ENCODE assay signal across 10 cellular contexts in the genomic region with DNA sequence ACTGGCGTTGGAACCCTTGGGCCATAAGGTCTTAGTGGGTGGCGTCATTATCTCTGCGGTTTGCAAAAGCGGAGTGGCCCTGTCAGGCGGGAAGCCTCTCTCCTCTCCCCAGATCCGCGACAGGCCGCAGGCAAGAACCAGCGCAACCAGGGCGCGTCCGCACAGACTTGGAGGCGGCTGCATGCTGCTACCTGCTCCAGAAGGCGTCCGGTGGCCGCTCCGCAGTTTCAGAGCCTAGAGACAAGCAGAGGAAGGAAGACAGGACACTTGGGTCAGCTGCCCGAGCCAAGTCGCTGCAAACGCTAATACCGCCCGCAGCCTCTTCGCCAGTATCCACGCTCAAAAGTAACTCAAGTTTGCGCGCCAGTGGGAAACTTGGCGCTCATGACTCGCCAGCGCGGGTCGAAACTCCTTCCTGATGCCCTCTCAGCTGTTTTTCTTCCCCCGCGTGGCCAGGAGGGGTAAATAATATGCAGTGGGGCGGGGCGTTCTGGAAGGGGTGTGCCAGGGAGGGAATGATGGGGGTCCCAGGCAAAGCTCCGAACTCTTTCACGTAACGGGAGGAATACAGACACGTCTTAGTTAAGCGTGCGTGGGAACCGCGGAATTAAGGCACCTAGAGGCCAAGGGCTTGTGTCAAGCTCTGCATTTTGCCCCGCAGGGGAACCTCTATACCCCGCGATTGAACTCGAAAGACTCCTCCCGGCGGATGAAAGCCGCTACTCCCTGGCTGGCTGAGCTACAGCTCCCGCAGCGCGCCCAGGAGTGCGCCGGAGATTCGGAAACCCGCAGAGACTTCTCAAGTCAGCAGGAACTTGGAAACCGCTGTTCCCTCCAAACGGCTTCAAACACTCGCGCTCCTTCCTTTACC. TPM values are rescaled to one million over a fixed set of nuclear protein-coding genes. Genes with fewer than 3 reads are reported as not detected.
DNase-seq lines count a peak whose midpoint lies in the region; ATAC-seq, FAIRE-seq and TF ChIP-seq lines count a peak whose summit lies in the region.
"Had no signal": no experiment of that assay in that cellular context is flagged by ENCODE, and none has a peak within 500 bp of the region (broad histone marks: within the 10 kb centered on the region; RNA-seq: fewer than 3 reads in every experiment).

TSS of gene EDNRB (minus strand) at position 441 of the 871 bp plus-strand sequence. CDS start at position 183, 258 bp downstream.

- H3K4me2 ChIP-seq in H1 (ENCODE audit: insufficient read depth in 1 of 2, low read depth in 2 of 2, low read length in 2 of 2), result peak within 1 kb of the TSS; percentile 76 to 93

- DNase-seq in NCI-H2081 (lab: John Stamatoyannopoulos, UW), result peak; percentile 15 to 18
- no peak for DNase-seq in NCI-H2081 treated with DMSO at 0.1 percent for 48 hours (lab: John Stamatoyannopoulos, UW)
- DNase-seq in NCI-H1694 treated with DMSO at 0.1 percent for 48 hours (lab: John Stamatoyannopoulos, UW), result peak; percentile 37
- peak; percentile 29 to 77 for DNase-seq in H1 (ENCODE audit: low read depth in 1 of 2, low spot score in 2 of 2)
- DNase-seq in right lobe of liver, result peak; percentile 40 to 55 (median 50)
- no peak for DNase-seq in NCI-H1105 treated with DMSO at 0.1 percent for 48 hours (lab: John Stamatoyannopoulos, UW)
- DNase-seq: CD4-positive, CD25-positive, alpha-beta regulatory T cell had no signal

- 0 out of 2 replicates have a peak within 1 kb of the TSS, but pooled peaks have one; percentile 2 for H2BK15ac ChIP-seq in H1 (ENCODE audit: low read length)

- H3K27ac ChIP-seq in H1 (ENCODE audit: low read depth, low read length) (no peak within 1 kb of the TSS), right lobe of liver (peak within 1 kb of the TSS; percentile 45 to 67 (median 60))
- H3K27ac ChIP-seq: VCaP had no signal

- no peak for TF ChIP-seq RAD21 in H1 (IDR thresholded peaks at IDR 0.05 in 1 of 2, conservative IDR thresholded peaks at IDR 0.05 in 1 of 2; ENCODE audit: low read depth in 2 of 2, low read length in 2 of 2)

- H4K20me1 ChIP-seq in H1 (replicated peaks in 1 of 2; ENCODE audit: control insufficient read depth in 1 of 2, insufficient read depth in 2 of 2, low read length in 2 of 2), result no peaks in the 10 kb centered on the region

- peak within 1 kb of the TSS; percentile 55 for H3K4ac ChIP-seq in H1 (replicated peaks; ENCODE audit: insufficient read length, low read depth, low read length)

- H3K79me2 ChIP-seq in H1 (ENCODE audit: control insufficient read depth in 1 of 2, insufficient read depth in 2 of 2, low read length in 2 of 2), result peaks cover 3 to 48% of the 10 kb centered on the region in 2 experiments; a peak in 3 of 4 replicates

- peak; percentile 59 to 70 (median 68) for ATAC-seq in right lobe of liver
- ATAC-seq in HG02571 (IDR thresholded peaks at IDR 0.05; ENCODE audit: unreplicated experiment), result no peak

- intact Hi-C loops in right lobe of liver (cut with DNase I), result no loop called here

- H3K23me2 ChIP-seq in H1 (ENCODE audit: low read depth, low read length), result peaks cover 12% of the 10 kb centered on the region

- H3K18ac ChIP-seq in H1 (ENCODE audit: extremely low read depth, low read length), result peak within 1 kb of the TSS; percentile 67; the same call in 1 of the 2 replicates

- CTCF ChIA-PET in H1 (lab: Charles Lee; ENCODE audit: partially characterized antibody), result interaction anchor here (0.7 to 2.4 kb wide), 10 partner anchors 8 to 325 kb away, joined by 3 to 12 read pairs (median 4); no protein-coding TSS in a partner anchor

- H3K23ac ChIP-seq in H1 (ENCODE audit: insufficient read length), result no peak within 1 kb of the TSS

- H2AK5ac ChIP-seq in H1 (ENCODE audit: low read depth, low read length), result no peak within 1 kb of the TSS

- H3K4me1 ChIP-seq in H1 (replicated peaks in 1 of 4; ENCODE audit: control insufficient read depth in 3 of 4, insufficient read depth in 4 of 4, low read length in 3 of 4), result peaks cover 0 to 15% (median 2%) of the 10 kb centered on the region in 4 experiments; a peak in 4 of 7 replicates
- no peaks in the 10 kb centered on the region for H3K4me1 ChIP-seq in right lobe of liver

- peak within 1 kb of the TSS; percentile 37 for H4K91ac ChIP-seq in H1 (replicated peaks; ENCODE audit: insufficient read length, low read length)

- no peak for TF ChIP-seq CTCF in H1 (IDR thresholded peaks at IDR 0.05; ENCODE audit: control extremely low read depth in 1 of 3, insufficient read depth in 1 of 3, low read depth in 1 of 3, low read length in 3 of 3)
- no peak for TF ChIP-seq CTCF in right lobe of liver (IDR thresholded peaks at IDR 0.05)
- TF ChIP-seq CTCF in subcutaneous adipose tissue (IDR thresholded peaks at IDR 0.05; ENCODE audit: low read depth), result no peak

- FAIRE-seq in H1 (lab: Jason Lieb, UNC), result no peak

- H3K14ac ChIP-seq in H1 (ENCODE audit: insufficient read length), result no peak within 1 kb of the TSS

- peak within 1 kb of the TSS; percentile 45; the same call in 1 of the 2 replicates for H2BK5ac ChIP-seq in H1 (ENCODE audit: low read depth, low read length)

- H2BK12ac ChIP-seq in H1 (ENCODE audit: low read depth, low read length), result peak within 1 kb of the TSS; percentile 22; the same call in 1 of the 2 replicates

- no peak within 1 kb of the TSS for H3K9ac ChIP-seq in H1 (replicated peaks in 1 of 4; ENCODE audit: extremely low read depth in 1 of 4, low read depth in 3 of 4, low read length in 3 of 4)

- no peak for TF ChIP-seq EP300 in H1 (IDR thresholded peaks at IDR 0.05; ENCODE audit: borderline replicate concordance in 1 of 2, low read depth in 2 of 2, low read length in 2 of 2)

- TF ChIP-seq POLR2A in H1 (IDR thresholded peaks at IDR 0.05; ENCODE audit: control extremely low read depth in 1 of 2, low read depth in 2 of 2, low read length in 2 of 2) (no peak), right lobe of liver (IDR thresholded peaks at IDR 0.05) (peak; percentile 21)

- POLR2A ChIA-PET in H1 (lab: Charles Lee; ENCODE audit: partially characterized antibody), result interaction anchor here (2.0 to 2.2 kb wide), 3 partner anchors 9 to 65 kb away, joined by 6 to 10 read pairs (median 7); no protein-coding TSS in a partner anchor

- H2BK20ac ChIP-seq in H1 (ENCODE audit: low read length), result no peak within 1 kb of the TSS; the same call in 1 of the 2 replicates

- H3K9me3 ChIP-seq in H1 (ENCODE audit: insufficient read depth in 2 of 2, low read depth in 1 of 2, low read length in 1 of 2), result peaks cover 0 to 3% of the 10 kb centered on the region in 2 experiments; a peak in 1 of 4 replicates
- no peaks in the 10 kb centered on the region for H3K9me3 ChIP-seq in right lobe of liver

- WGBS in H1 (ENCODE audit: extremely low coverage in 1 of 2, insufficient coverage in 1 of 2, insufficient read length in 1 of 2, insufficient replicate concordance in 2 of 2, low coverage in 1 of 2, low lambda C conversion rate in 2 of 2, missing lambda C conversion rate in 1 of 2), 2 experiments, result 35 to 100% methylated on average over 2 to 58 of the region's 61 CpGs
- WGBS in right lobe of liver (ENCODE audit: insufficient coverage, low coverage, low lambda C conversion rate, missing lambda C conversion rate), result 2% methylated on average over 30 of the region's 61 CpGs

- no peaks in the 10 kb centered on the region for H3K79me1 ChIP-seq in H1 (ENCODE audit: low read depth, low read length)

- peak within 1 kb of the TSS; percentile 65 for H2AFZ ChIP-seq in H1 (ENCODE audit: low read length)

- H2BK120ac ChIP-seq in H1 (replicated peaks; ENCODE audit: low read depth, low read length), result no peak within 1 kb of the TSS

- H3K56ac ChIP-seq in H1 (replicated peaks; ENCODE audit: insufficient read length, low read depth, low read length), result no peak within 1 kb of the TSS

- H3K36me3 ChIP-seq in H1 (ENCODE audit: control insufficient read depth in 2 of 4, insufficient read depth in 4 of 4, low read length in 3 of 4) (no peaks in the 10 kb centered on the region), right lobe of liver (no peaks in the 10 kb centered on the region)

- H4K8ac ChIP-seq in H1 (ENCODE audit: extremely low read depth, insufficient read depth, low read length), result no peak within 1 kb of the TSS; the same call in none of the 2 replicates

- H4K5ac ChIP-seq in H1 (ENCODE audit: insufficient read length, low read depth, low read length), result no peak within 1 kb of the TSS

- H3K27me3 ChIP-seq in H1 (replicated peaks in 1 of 4; ENCODE audit: control insufficient read depth in 3 of 4, extremely low read depth in 1 of 4, insufficient read depth in 3 of 4, low read length in 3 of 4) (peaks cover 0 to 3% (median under 1%) of the 10 kb centered on the region in 4 experiments; a peak in 4 of 7 replicates), right lobe of liver (no peaks in the 10 kb centered on the region)

- H3K4me3 ChIP-seq in H1 (ENCODE audit: extremely low read depth in 1 of 4, insufficient read depth in 2 of 4, low read depth in 3 of 4, low read length in 4 of 4) (peak within 1 kb of the TSS; percentile 36 to 63 (median 53)), right lobe of liver (peak within 1 kb of the TSS; percentile 36 to 51 (median 46))

TF ChIP-seq in H1, 55 proteins besides CTCF, POLR2A, EP300 and RAD21 (continues in another document):
- TF ChIP-seq CBX8 (IDR thresholded peaks at IDR 0.05; ENCODE audit: borderline replicate concordance, low read depth, low read length), result no peak
- 0 out of 2 replicates have a peak, but pooled peaks have one; percentile 22 for TF ChIP-seq PHF8 (conservative IDR thresholded peaks at IDR 0.05; ENCODE audit: low read depth, low read length)
- TF ChIP-seq HDAC2 (IDR thresholded peaks at IDR 0.05; ENCODE audit: borderline replicate concordance in 1 of 2, low read depth in 2 of 2, low read length in 2 of 2), result no peak
- peak; percentile 21; the same call in 1 of the 2 replicates for TF ChIP-seq SUZ12 (IDR thresholded peaks at IDR 0.05; ENCODE audit: low read length)
- TF ChIP-seq RFX5 (IDR thresholded peaks at IDR 0.05; ENCODE audit: borderline replicate concordance, low read depth, low read length), result no peak
- TF ChIP-seq EZH2 (IDR thresholded peaks at IDR 0.05; ENCODE audit: low read depth, low read length, severe bottlenecking), result peak; percentile 34
- TF ChIP-seq TEAD4 (IDR thresholded peaks at IDR 0.05; ENCODE audit: low read depth, low read length), result no peak
- 0 out of 2 replicates have a peak, but pooled peaks have one; percentile 6 for TF ChIP-seq TAF1 (IDR thresholded peaks at IDR 0.05; ENCODE audit: low read depth, low read length)

RNA-seq across cellular contexts. Expression of gene EDNRB, which starts in this region (rescaled TPM):
- total RNA-seq in H1 (2021; fragmentation: NEBNext Ultra II Directional; extraction: Animal tissue kit (Norgen Biotek cat#: 25700)), result 67.6 and 73.2 TPM in 2 replicates
- 11.9 and 15.8 TPM in 2 replicates for polyA plus RNA-seq in H1 (2011; rRNA removed)
- polyA plus RNA-seq in H1 (2011; cell fraction: cytosol; rRNA removed), result 13.2 TPM
- 15.7 TPM for polyA plus RNA-seq in H1 (2011; cell fraction: nucleus; rRNA removed)
- polyA plus RNA-seq in H1 (2012, experiment 1 of 2), result 29.8 to 38.1 TPM (median 37.1 TPM) in 4 replicates
- polyA plus RNA-seq in H1 (2012, experiment 2 of 2), result 15.5 TPM
- polyA plus RNA-seq in H1 (2013, experiment 1 of 2), result 190 TPM
- 167 TPM for polyA plus RNA-seq in H1 (2013, experiment 2 of 2)
- 19.4 and 27.8 TPM in 2 replicates for polyA minus RNA-seq in H1 (2011; rRNA and poly(A)+ RNA removed)
- polyA minus RNA-seq in H1 (2011; cell fraction: cytosol; rRNA and poly(A)+ RNA removed), result 10.9 TPM
- 24.3 TPM for polyA minus RNA-seq in H1 (2011; cell fraction: nucleus; rRNA and poly(A)+ RNA removed)
- total RNA-seq in right lobe of liver (10 to 100 TPM; 17.3 to 33.9 (median 23.1) TPM), subcutaneous adipose tissue (100 to 1,000 TPM in 3 of 4 donors, 10 to 100 TPM in 1; 99.8 to 163 (median 103) TPM)
- total RNA-seq: CD4-positive, CD25-positive, alpha-beta regulatory T cell had no signal
- polyA plus RNA-seq: CD4-positive, CD25-positive, alpha-beta regulatory T cell had no signal

Comparison
In these comparisons a context has a peak if more than half of its experiments do, and no peak if none do; other contexts are left out.
1. DNase-seq: peak in NCI-H2081 (2 of 2), NCI-H1694 treated with DMSO at 0.1 percent for 48 hours (single experiment), H1 (2 of 2) and right lobe of liver (3 of 3); none in NCI-H2081 treated with DMSO at 0.1 percent for 48 hours (single experiment) and NCI-H1105 treated with DMSO at 0.1 percent for 48 hours (single experiment).